ENCODE assay signal across 10 cellular contexts in the genomic region with DNA sequence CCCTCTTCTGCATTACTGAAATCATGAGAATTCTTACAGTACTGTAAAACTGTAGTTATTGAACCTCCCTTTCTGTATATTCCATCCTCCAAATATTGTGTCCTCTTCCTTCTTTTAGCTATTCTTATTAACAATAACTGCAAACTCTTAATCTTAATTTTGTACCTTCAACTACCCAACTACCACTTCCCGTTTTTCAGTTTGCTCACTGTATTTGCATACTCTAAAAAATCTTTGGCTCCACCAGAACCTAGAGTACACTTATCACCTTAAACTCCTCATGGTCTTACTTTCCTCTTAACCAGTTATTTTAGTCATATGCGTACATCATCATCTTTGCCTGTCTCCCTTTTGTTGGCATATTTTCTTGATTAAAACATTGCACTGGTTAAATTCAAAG.
"Had no signal": no experiment of that assay in that cellular context is flagged by ENCODE, and none has a peak within 500 bp of the region (broad histone marks: within the 10 kb centered on the region; RNA-seq: fewer than 3 reads in every experiment).

No MANE protein-coding gene starts in this region.

- FAIRE-seq: HepG2 had no signal

- H2AFZ ChIP-seq: GM23248 had no signal

- H3K9me3 ChIP-seq: HAP-1 had no signal

- H3K9ac ChIP-seq: GM23248, KMS-11 had no signal

- ATAC-seq: HCT116, HepG2 had no signal

- H3K36me3 ChIP-seq: HAP-1 had no signal

- H3K4me2 ChIP-seq: KMS-11 had no signal

- H3K4me3 ChIP-seq: GM23248, HAP-1 had no signal

- DNase-seq: GM23248, GOT3, H7, HFFc6, KBM-7 had no signal

- H3K4me1 ChIP-seq: HAP-1 had no signal

- H3K27ac ChIP-seq: GM23248, HL-60, KMS-11 had no signal
